Comparison of ENCODE assay signal across 9 cellular contexts in genomic region chr1:205298191-205298994, GRCh38. TPM values are rescaled to one million over a fixed set of nuclear protein-coding genes. Genes with fewer than 3 reads are reported as not detected.
DNase-seq lines count a peak whose midpoint lies in the region; ATAC-seq, FAIRE-seq and TF ChIP-seq lines count a peak whose summit lies in the region.
"Had no signal": no experiment of that assay in that cellular context is flagged by ENCODE, and none has a peak within 500 bp of the region (broad histone marks: within the 10 kb centered on the region; RNA-seq: fewer than 3 reads in every experiment).

No MANE protein-coding gene starts in this region.

- H3K4ac ChIP-seq in IMR-90 (ENCODE audit: low read depth, low read length) (peak overlapping the region; percentile 100), mesendoderm (ENCODE audit: low read depth, low read length) (peak overlapping the region; percentile 84)

- H3K9ac ChIP-seq in IMR-90 (ENCODE audit: low read depth, low read length) (peak overlapping the region; percentile 74), K562 (ENCODE audit: insufficient read depth in 1 of 2, low read depth in 2 of 2, low read length in 2 of 2) (no peak overlapping the region), mesendoderm (ENCODE audit: low read length) (peak overlapping the region; percentile 24)

- DNase-seq in CD4-positive, alpha-beta T cell = no peak
- DNase-seq in IMR-90 (peak; percentile 99), K562 (ENCODE audit: extremely low read depth in 1 of 4, low spot score in 3 of 4) (no peak), mesendoderm (peak; percentile 99), activated gamma-delta T cell (lab: John Stamatoyannopoulos, UW) (no peak), NCI-H69 (lab: John Stamatoyannopoulos, UW) (no peak), sigmoid colon (no peak)
- DNase-seq: activated CD8-positive, alpha-beta memory T cell treated with anti-CD3 and anti-CD28 coated beads, Interleukin-2, amount 50 U/mL, for 4 hours had no signal

- H2BK120ac ChIP-seq in IMR-90 (ENCODE audit: low read depth, low read length) (peak overlapping the region; percentile 100), mesendoderm (ENCODE audit: low read depth, low read length) (peak overlapping the region; percentile 52)

- no peaks in the 10 kb centered on the region for H3K27me3 Mint-ChIP-seq in CD4-positive, alpha-beta T cell

- peak overlapping the region; percentile 99 for H3K14ac ChIP-seq in IMR-90 (replicated peaks; ENCODE audit: low read depth, low read length)

- H3K4me3 ChIP-seq in IMR-90 (ENCODE audit: insufficient read depth, low read depth, low read length) (no peak overlapping the region), K562 (no peak overlapping the region), mesendoderm (ENCODE audit: low read length) (no peak overlapping the region), sigmoid colon (no peak overlapping the region)

- H2AK5ac ChIP-seq in IMR-90 (ENCODE audit: low read depth, low read length) (peak overlapping the region; percentile 100), mesendoderm (ENCODE audit: low read length) (peak overlapping the region; percentile 98)

- peak overlapping the region; percentile 92 for H2BK15ac ChIP-seq in IMR-90 (ENCODE audit: low read depth, low read length)
- peak overlapping the region; percentile 48 for H2BK15ac ChIP-seq in mesendoderm (replicated peaks; ENCODE audit: low read depth)

- WGBS in IMR-90 (ENCODE audit: extremely low coverage in 2 of 2, insufficient read length in 1 of 2), 2 experiments = no CpG with 5 or more reads among the region's 9 CpGs
- WGBS in K562 (ENCODE audit: insufficient coverage, low coverage, missing lambda C conversion rate) = 11% methylated on average over 9 of the region's 9 CpGs
- WGBS in mesendoderm (ENCODE audit: extremely low coverage, insufficient coverage, low lambda C conversion rate) = no CpG with 5 or more reads among the region's 9 CpGs
- 71 to 84% methylated on average over 9 of the region's 9 CpGs for WGBS in sigmoid colon, 2 donors

- H3K79me1 ChIP-seq in IMR-90 (ENCODE audit: low read depth in 1 of 2, low read length in 2 of 2) (peaks cover 26 to 70% of the 10 kb centered on the region in 2 experiments), mesendoderm (ENCODE audit: low read length) (no peaks in the 10 kb centered on the region)

- peak overlapping the region; percentile 99 for H3K18ac ChIP-seq in IMR-90 (ENCODE audit: low read depth, low read length)
- H3K18ac ChIP-seq in mesendoderm (ENCODE audit: low read length) = peak overlapping the region; percentile 86

- H3K56ac ChIP-seq in IMR-90 (ENCODE audit: extremely low read depth, insufficient read depth, low read length) = peak overlapping the region; percentile 97
- peak overlapping the region; percentile 81 for H3K56ac ChIP-seq in mesendoderm (ENCODE audit: low read length)

- dilution Hi-C loops in IMR-90 (cut with HindIII; ENCODE audit: low sequenced_read_pairs, unreplicated experiment) = no loop called here

- no peaks in the 10 kb centered on the region for H3K9me3 ChIP-seq in CD4-positive, alpha-beta T cell (ENCODE audit: control insufficient read depth, low read length)
- no peaks in the 10 kb centered on the region for H3K9me3 ChIP-seq in IMR-90 (ENCODE audit: control insufficient read depth, insufficient read depth, low read length)
- H3K9me3 ChIP-seq in K562 (replicated peaks; ENCODE audit: control insufficient read depth, insufficient read depth, low read depth, low read length) = no peaks in the 10 kb centered on the region
- no peaks in the 10 kb centered on the region for H3K9me3 ChIP-seq in sigmoid colon

- peak overlapping the region; percentile 92 for H2AK9ac ChIP-seq in IMR-90 (replicated peaks; ENCODE audit: low read depth, low read length, poor library complexity)

- POLR2A ChIA-PET in CD4-positive, alpha-beta T cell (lab: Charles Lee) = interaction anchor here (0.8 to 11.7 kb wide), 7 partner anchors 11 to 27 kb away, joined by 3 to 158 read pairs (median 6); partner anchors contain the start of gene NUAK2
- POLR2A ChIA-PET in IMR-90 (lab: Charles Lee; ENCODE audit: unreplicated experiment) (interaction anchor here (0.6 to 0.8 kb wide), 2 partner anchors 12 to 15 kb away, joined by 3 read pairs; no protein-coding TSS in a partner anchor), K562 (lab: Yijun Ruan, JAX) (interaction anchor here (0.5 to 1.2 kb wide), 5 partner anchors 10 to 430 kb away, joined by 3 to 5 read pairs (median 3); partner anchors contain the start of gene TMCC2)

- H3K36me3 Mint-ChIP-seq in CD4-positive, alpha-beta T cell (ENCODE audit: low read depth) = peaks cover 20% of the 10 kb centered on the region

- H3K4me2 ChIP-seq in IMR-90 (ENCODE audit: low read depth, low read length) = peak overlapping the region; percentile 11
- no peak overlapping the region for H3K4me2 ChIP-seq in K562 (ENCODE audit: insufficient read depth, low read length)
- no peak overlapping the region for H3K4me2 ChIP-seq in mesendoderm (ENCODE audit: low read length)

- H3K23ac ChIP-seq in IMR-90 (ENCODE audit: low read depth, low read length) = peak overlapping the region; percentile 99
- no peak overlapping the region for H3K23ac ChIP-seq in mesendoderm (ENCODE audit: low read length)

- no peaks in the 10 kb centered on the region for H3K9me3 Mint-ChIP-seq in CD4-positive, alpha-beta T cell

- H3K4me1 ChIP-seq in IMR-90 (ENCODE audit: control insufficient read depth, insufficient read depth, low read length) = peaks cover 46% of the 10 kb centered on the region
- H3K4me1 ChIP-seq in K562 (replicated peaks in 1 of 2; ENCODE audit: control insufficient read depth in 2 of 2, insufficient read depth in 2 of 2, low read length in 2 of 2) = peaks cover 14 to 16% of the 10 kb centered on the region in 2 experiments; a peak in 4 of 5 replicates
- H3K4me1 ChIP-seq in mesendoderm (ENCODE audit: control insufficient read depth, low read depth, low read length) = peaks cover 37% of the 10 kb centered on the region
- peaks cover 0 to 41% (median 28%) of the 10 kb centered on the region in 4 donors for H3K4me1 ChIP-seq in sigmoid colon

- peaks cover 14% of the 10 kb centered on the region for H3K36me3 ChIP-seq in IMR-90 (ENCODE audit: control insufficient read depth, insufficient read depth, low read length)
- H3K36me3 ChIP-seq in K562 (ENCODE audit: control insufficient read depth, insufficient read depth, low read length) = no peaks in the 10 kb centered on the region
- no peaks in the 10 kb centered on the region for H3K36me3 ChIP-seq in mesendoderm (ENCODE audit: control insufficient read depth, insufficient read depth, low read length)
- peaks cover 0 to 3% (median 0%) of the 10 kb centered on the region in 4 donors for H3K36me3 ChIP-seq in sigmoid colon

- ATAC-seq in CD4-positive, alpha-beta T cell (ENCODE audit: poor library complexity) = no peak
- peak; percentile 54 for ATAC-seq in IMR-90 (ENCODE audit: low read depth)
- ATAC-seq in K562 = no peak
- no peak for ATAC-seq in HG03045 (IDR thresholded peaks at IDR 0.05; ENCODE audit: unreplicated experiment)

- no peaks in the 10 kb centered on the region for H4K20me1 ChIP-seq in IMR-90 (ENCODE audit: insufficient read depth, low read length)
- H4K20me1 ChIP-seq in K562 (replicated peaks; ENCODE audit: control insufficient read depth, insufficient read depth, low read length) = no peaks in the 10 kb centered on the region

- peak overlapping the region; percentile 97 to 99 for H4K8ac ChIP-seq in IMR-90 (ENCODE audit: low read depth in 2 of 2, low read length in 2 of 2)
- no peak overlapping the region for H4K8ac ChIP-seq in mesendoderm (ENCODE audit: low read depth, low read length)

- TF ChIP-seq RAD21 in IMR-90 (IDR thresholded peaks at IDR 0.05; ENCODE audit: low read length) (0 out of 2 replicates have a peak, but pooled peaks have one; percentile 25), K562 (CRISPR knock-in tag; conservative IDR thresholded peaks at IDR 0.05 in 1 of 2, IDR thresholded peaks at IDR 0.05 in 1 of 2) (no peak)

- TF ChIP-seq EP300 in K562 (IDR thresholded peaks at IDR 0.05; ENCODE audit: low read length) = no peak
- no peak for TF ChIP-seq EP300 in sigmoid colon (IDR thresholded peaks at IDR 0.05)

- no peak for FAIRE-seq in K562 (lab: Jason Lieb, UNC)

- TF ChIP-seq CTCF in CD4-positive, alpha-beta T cell (IDR thresholded peaks at IDR 0.05) = no peak
- TF ChIP-seq CTCF in IMR-90 (conservative IDR thresholded peaks at IDR 0.05; ENCODE audit: low read depth, low read length) (no peak), K562 (IDR thresholded peaks at IDR 0.05 in 2 of 3, conservative IDR thresholded peaks at IDR 0.05 in 1 of 3; ENCODE audit: insufficient read depth in 2 of 3, low read depth in 1 of 3, low read length in 3 of 3) (no peak), sigmoid colon (IDR thresholded peaks at IDR 0.05) (no peak)

- no TSS peak for BruUV-seq in IMR-90 (replicated peaks; lab: Mats Ljungman, UMichigan)
- BruUV-seq in K562 (replicated peaks; lab: Mats Ljungman, UMichigan) = no TSS peak

- in situ Hi-C loops in IMR-90 (cut with MboI; ENCODE audit: low sequenced_read_pairs) (no loop called here), K562 (cut with MboI) (no loop called here)

- H3K79me2 ChIP-seq in K562 (ENCODE audit: control insufficient read depth, insufficient read depth, low read length) = no peaks in the 10 kb centered on the region
- no peaks in the 10 kb centered on the region for H3K79me2 ChIP-seq in mesendoderm (ENCODE audit: control insufficient read depth, insufficient read depth, low read length)

- peak overlapping the region; percentile 99 for H2BK20ac ChIP-seq in IMR-90 (ENCODE audit: low read depth, low read length)

- peak overlapping the region; percentile 96 for H4K5ac ChIP-seq in IMR-90 (ENCODE audit: low read depth, low read length)
- H4K5ac ChIP-seq in mesendoderm (ENCODE audit: low read length) = no peak overlapping the region

- H2AFZ ChIP-seq in IMR-90 (replicated peaks; ENCODE audit: low read length, poor library complexity) = peak overlapping the region; percentile 51
- H2AFZ ChIP-seq in K562 (ENCODE audit: low read depth, low read length) = no peak overlapping the region

- H3K27me3 ChIP-seq in CD4-positive, alpha-beta T cell (ENCODE audit: control insufficient read depth, insufficient read depth, low read length) = no peaks in the 10 kb centered on the region
- H3K27me3 ChIP-seq in IMR-90 (ENCODE audit: control insufficient read depth, insufficient read depth, low read length) (no peaks in the 10 kb centered on the region), K562 (ENCODE audit: control insufficient read depth in 2 of 2, insufficient read depth in 2 of 2, low read length in 2 of 2) (peaks cover 12 to 22% of the 10 kb centered on the region in 2 experiments; a peak in 4 of 5 replicates), mesendoderm (ENCODE audit: insufficient read depth, low read length, poor library complexity) (no peaks in the 10 kb centered on the region), sigmoid colon (no peaks in the 10 kb centered on the region)

- H3K27ac ChIP-seq in CD4-positive, alpha-beta T cell (ENCODE audit: low read depth, low read length) = no peak overlapping the region
- H3K27ac ChIP-seq in IMR-90 (ENCODE audit: insufficient read depth, low read length) (peak overlapping the region; percentile 93), K562 (ENCODE audit: extremely low read depth, low read depth, low read length) (no peak overlapping the region), mesendoderm (ENCODE audit: low read depth, low read length) (peak overlapping the region; percentile 90), sigmoid colon (no peak overlapping the region)

- peaks cover 70% of the 10 kb centered on the region for H3K4me1 Mint-ChIP-seq in CD4-positive, alpha-beta T cell (ENCODE audit: low read depth)

- H3K9me1 ChIP-seq in IMR-90 (ENCODE audit: insufficient read depth, low read length) (peaks cover 29% of the 10 kb centered on the region), K562 (ENCODE audit: control insufficient read depth, insufficient read depth, low read length) (no peaks in the 10 kb centered on the region)

- CTCF ChIA-PET in CD4-positive, alpha-beta T cell (lab: Charles Lee) = interaction anchor here (0.7 to 1.9 kb wide), 4 partner anchors 23 to 25 kb away, joined by 3 to 10 read pairs (median 3); partner anchors contain the start of gene NUAK2
- CTCF ChIA-PET in IMR-90 (lab: Yijun Ruan, JAX) = interaction anchor here (0.8 to 2.5 kb wide), 3 partner anchors 14 to 26 kb away, joined by 3 to 11 read pairs (median 3); no protein-coding TSS in a partner anchor
- CTCF ChIA-PET in K562 (lab: Yijun Ruan, JAX; ENCODE audit: low intra/inter-chr PET ratio) = interaction anchor here (0.6 kb wide), 1 partner anchor 383 kb away, joined by 4 read pairs; no protein-coding TSS in a partner anchor

- TF ChIP-seq POLR2A in IMR-90 (IDR thresholded peaks at IDR 0.05; ENCODE audit: low read depth, low read length) (0 out of 2 replicates have a peak, but pooled peaks have one; percentile 62), K562 (conservative IDR thresholded peaks at IDR 0.05) (no peak), sigmoid colon (IDR thresholded peaks at IDR 0.05) (no peak)

- H3K27ac Mint-ChIP-seq in CD4-positive, alpha-beta T cell = peak overlapping the region; percentile 77

- intact Hi-C loops in CD4-positive, alpha-beta T cell (cut with DNase I, micrococcal nuclease) = no loop called here
- intact Hi-C loops in IMR-90 (cut with micrococcal nuclease) = no loop called here
- intact Hi-C loops in K562 (cut with micrococcal nuclease) = no loop called here
- intact Hi-C loops in sigmoid colon (cut with DNase I) = no loop called here

- H2BK5ac ChIP-seq in IMR-90 (ENCODE audit: low read depth, low read length, poor library complexity, severe bottlenecking) = peak overlapping the region; percentile 97
- H2BK5ac ChIP-seq in mesendoderm (ENCODE audit: low read length) = peak overlapping the region; percentile 88

- H3K4me3 Mint-ChIP-seq in CD4-positive, alpha-beta T cell = no peak overlapping the region

- H4K91ac ChIP-seq in IMR-90 (ENCODE audit: insufficient read depth, low read depth, low read length) = peak overlapping the region; percentile 100

RNA-seq across cellular contexts. Expression of gene NUAK2, which starts 23.2 kb away (rescaled TPM):
- total RNA-seq in CD4-positive, alpha-beta T cell = 10 to 100 TPM; 14.9 to 15.3 TPM
- 7.2 and 8.1 TPM in 2 replicates for total RNA-seq in IMR-90 (2012; rRNA removed)
- polyA plus RNA-seq in IMR-90 (2012; rRNA removed) = 17.6 and 18.7 TPM in 2 replicates
- polyA plus RNA-seq in IMR-90 (2012; cell fraction: cytosol; rRNA removed) = 12.3 and 18.8 TPM in 2 replicates
- polyA plus RNA-seq in IMR-90 (2012; cell fraction: nucleus; rRNA removed; ENCODE audit: low replicate concordance) = 22.8 and 32.1 TPM in 2 replicates
- total RNA-seq in K562 (2011; cell fraction: chromatin; rRNA removed; ENCODE audit: low replicate concordance) = 0.40 and 0.90 TPM in 2 replicates
- total RNA-seq in K562 (2011; cell fraction: nucleolus; rRNA removed) = 0.39 and 0.83 TPM in 2 replicates
- total RNA-seq in K562 (2011; cell fraction: nucleoplasm; rRNA removed) = 0.23 and 0.73 TPM in 2 replicates
- total RNA-seq in K562 (2014; rRNA removed) = 0.05 and 0.29 TPM in 2 replicates
- total RNA-seq in K562 (2014; rRNA removed; fragmentation: Illumina TruSeq; extraction: Trizol) = 0.13 and 0.18 TPM in 2 replicates
- total RNA-seq in K562 (2015; rRNA removed; fragmentation: Illumina TruSeq; extraction: Trizol) = 0.14 and 0.15 TPM in 2 replicates
- total RNA-seq in K562 (2021) = 0.44 and 0.47 TPM in 2 replicates
- polyA plus RNA-seq in K562 (2011; rRNA removed) = 0.11 and 0.68 TPM in 2 replicates
- polyA plus RNA-seq in K562 (2011; cell fraction: cytosol; rRNA removed) = 0.19 and 0.37 TPM in 2 replicates
- 0.41 and 0.49 TPM in 2 replicates for polyA plus RNA-seq in K562 (2011; cell fraction: nucleus; rRNA removed)
- 0.20 and 0.60 TPM in 2 replicates for polyA plus RNA-seq in K562 (2012)
- polyA plus RNA-seq in K562 (2014; fragmentation: Illumina TruSeq; extraction: Trizol) = 0.27 and 0.33 TPM in 2 replicates
- polyA plus RNA-seq in K562 (2014; fragmentation: Nextera tagmentation; extraction: Ambion mirVana) = under 1 TPM; 0.04 to 0.10 TPM
- 0.19 and 0.45 TPM in 2 replicates for polyA plus RNA-seq in K562 (2014; rRNA removed)
- 0.28 and 0.39 TPM in 2 replicates for polyA minus RNA-seq in K562 (2011; rRNA and poly(A)+ RNA removed)
- polyA minus RNA-seq in K562 (2011; cell fraction: cytosol; rRNA and poly(A)+ RNA removed) = 0.48 and 0.64 TPM in 2 replicates
- polyA minus RNA-seq in K562 (2011; cell fraction: nucleus; rRNA and poly(A)+ RNA removed) = 0.54 and 0.78 TPM in 2 replicates
- 11.0 TPM for polyA plus RNA-seq in mesendoderm (2013, experiment 1 of 2)
- 11.3 TPM for polyA plus RNA-seq in mesendoderm (2013, experiment 2 of 2)
- total RNA-seq in sigmoid colon = 1 to 10 TPM in 1 of 4 donors, under 1 TPM in 3; 0.28 to 1.5 (median 0.69) TPM
- 10 to 100 TPM; 13.9 to 15.0 (median 14.3) TPM for polyA plus RNA-seq in sigmoid colon

RNA-seq across cellular contexts. Expression of gene KLHDC8A, which starts 58.3 kb away (rescaled TPM):
- total RNA-seq in CD4-positive, alpha-beta T cell = not detected
- total RNA-seq in IMR-90 (2012; rRNA removed) = not detected in 2 replicates
- polyA plus RNA-seq in IMR-90 (2012; rRNA removed) = not detected in 2 replicates
- polyA plus RNA-seq in IMR-90 (2012; cell fraction: cytosol; rRNA removed) = 0.01 TPM in 1 of 2 replicates, not detected in the other
- 0.02 TPM in 1 of 2 replicates, not detected in the other for polyA plus RNA-seq in IMR-90 (2012; cell fraction: nucleus; rRNA removed; ENCODE audit: low replicate concordance)
- total RNA-seq in K562 (2011; cell fraction: chromatin; rRNA removed; ENCODE audit: low replicate concordance) = not detected in 2 replicates
- 0.13 TPM in 1 of 2 replicates, not detected in the other for total RNA-seq in K562 (2011; cell fraction: nucleolus; rRNA removed)
- total RNA-seq in K562 (2011; cell fraction: nucleoplasm; rRNA removed) = not detected in 2 replicates
- total RNA-seq in K562 (2014; rRNA removed) = 0.24 and 0.54 TPM in 2 replicates
- not detected in 2 replicates for total RNA-seq in K562 (2014; rRNA removed; fragmentation: Illumina TruSeq; extraction: Trizol)
- total RNA-seq in K562 (2015; rRNA removed; fragmentation: Illumina TruSeq; extraction: Trizol) = not detected in 2 replicates
- total RNA-seq in K562 (2021) = 0.04 and 0.16 TPM in 2 replicates
- polyA plus RNA-seq in K562 (2011; rRNA removed) = 0.03 TPM in 1 of 2 replicates, not detected in the other
- polyA plus RNA-seq in K562 (2011; cell fraction: cytosol; rRNA removed) = 0.07 TPM in 1 of 2 replicates, not detected in the other
- not detected in 2 replicates for polyA plus RNA-seq in K562 (2011; cell fraction: nucleus; rRNA removed)
- polyA plus RNA-seq in K562 (2012) = 0.13 and 0.30 TPM in 2 replicates
- not detected in 2 replicates for polyA plus RNA-seq in K562 (2014; fragmentation: Illumina TruSeq; extraction: Trizol)
- polyA plus RNA-seq in K562 (2014; fragmentation: Nextera tagmentation; extraction: Ambion mirVana) = under 1 TPM in 1 of 2 experiments, not detected in 1; 0.01 TPM
- polyA plus RNA-seq in K562 (2014; rRNA removed) = not detected in 2 replicates
- polyA minus RNA-seq in K562 (2011; rRNA and poly(A)+ RNA removed) = not detected in 2 replicates
- polyA minus RNA-seq in K562 (2011; cell fraction: cytosol; rRNA and poly(A)+ RNA removed) = not detected in 2 replicates
- polyA minus RNA-seq in K562 (2011; cell fraction: nucleus; rRNA and poly(A)+ RNA removed) = not detected in 2 replicates
- polyA plus RNA-seq in mesendoderm (2013, experiment 1 of 2) = 0.62 TPM
- 0.56 TPM for polyA plus RNA-seq in mesendoderm (2013, experiment 2 of 2)
- total RNA-seq in sigmoid colon = 1 to 10 TPM in 3 of 4 donors, under 1 TPM in 1; 0.95 to 1.7 (median 1.5) TPM
- 1 to 10 TPM in 1 of 3 donors, under 1 TPM in 1, not detected in 1; 0.69 to 1.1 TPM for polyA plus RNA-seq in sigmoid colon

Comparison
In these comparisons a context has a peak if more than half of its experiments do, and no peak if none do; other contexts are left out.
1. DNase-seq: peak in IMR-90 (single experiment) and mesendoderm (single experiment); none in CD4-positive, alpha-beta T cell (0 of 10), K562 (0 of 4), activated gamma-delta T cell (single experiment), NCI-H69 (single experiment) and sigmoid colon (single experiment).
2. H3K27ac ChIP-seq: peak in IMR-90 (single experiment) and mesendoderm (single experiment); none in CD4-positive, alpha-beta T cell (single experiment), K562 (single experiment) and sigmoid colon (0 of 4).
3. H3K9ac ChIP-seq: peak in IMR-90 (single experiment) and mesendoderm (single experiment); none in K562 (0 of 2).